Comparison of ENCODE assay signal across 9 cellular contexts in the genomic region with DNA sequence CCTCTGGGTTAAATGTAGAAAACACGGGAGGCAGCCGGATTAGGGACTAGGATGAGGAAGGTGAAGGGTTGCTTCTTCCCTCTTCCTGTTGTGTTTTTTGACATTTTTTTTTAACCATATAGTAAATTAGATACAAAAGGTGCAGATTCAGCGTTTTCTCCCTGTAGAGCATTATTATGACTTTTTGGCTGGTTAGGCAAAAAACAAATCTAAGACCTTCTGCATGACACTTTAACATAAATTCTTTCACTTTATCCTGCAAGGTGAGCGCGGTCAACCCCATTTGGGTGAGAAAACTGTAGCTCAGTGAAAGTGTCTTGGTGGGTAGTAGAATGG. TPM values are rescaled to one million over a fixed set of nuclear protein-coding genes. Genes with fewer than 3 reads are reported as not detected.
A peak's percentile ranks its signal among the peaks of the same experiment; 100 is the strongest.
DNase-seq lines count a peak whose midpoint lies in the region; ATAC-seq and TF ChIP-seq lines count a peak whose summit lies in the region.
"Had no signal": no experiment of that assay in that cellular context is flagged by ENCODE, and none has a peak within 500 bp of the region (broad histone marks: within the 10 kb centered on the region; RNA-seq: fewer than 3 reads in every experiment).

No MANE protein-coding gene starts in this region.

- H4K20me1 ChIP-seq in Karpas-422 (ENCODE audit: insufficient read depth, low read depth, low read length) = no peaks in the 10 kb centered on the region

- H3K27me3 ChIP-seq in Karpas-422 (ENCODE audit: low read length) = peaks cover 3% of the 10 kb centered on the region; the same call in 1 of the 2 replicates
- H3K27me3 ChIP-seq in dorsolateral prefrontal cortex = peaks cover 0 to 30% (median 0%) of the 10 kb centered on the region in 45 donors

- peak overlapping the region; percentile 89; the same call in 1 of the 2 replicates for H2AFZ ChIP-seq in Karpas-422 (ENCODE audit: low read length)

- TF ChIP-seq CTCF in CD14-positive monocyte (IDR thresholded peaks at IDR 0.05) = no peak
- TF ChIP-seq CTCF in dorsolateral prefrontal cortex (IDR thresholded peaks at IDR 0.05 in 54 of 56, conservative IDR thresholded peaks at IDR 0.05 in 2 of 56; ENCODE audit: low read depth in 1 of 56, partially characterized antibody in 56 of 56) = no peak
- no peak for TF ChIP-seq CTCF in nephron progenitor cell (IDR thresholded peaks at IDR 0.05)

- H3K4me1 Mint-ChIP-seq in CD14-positive monocyte (peaks cover 18% of the 10 kb centered on the region), nephron progenitor cell (peaks cover 22% of the 10 kb centered on the region)

- peaks cover 41 to 48% (median 41%) of the 10 kb centered on the region in 3 donors for H3K27me3 Mint-ChIP-seq in CD14-positive monocyte (ENCODE audit: low read depth in 3 of 3)
- H3K27me3 Mint-ChIP-seq in nephron progenitor cell (ENCODE audit: low read depth, poor library complexity) = peaks cover 56% of the 10 kb centered on the region

- ATAC-seq in GM18870 (IDR thresholded peaks at IDR 0.05; ENCODE audit: unreplicated experiment) = no peak

- H3K9me2 ChIP-seq in Karpas-422 (replicated peaks; ENCODE audit: insufficient read depth, low read length) = no peaks in the 10 kb centered on the region

- H3K4me1 ChIP-seq in Karpas-422 (ENCODE audit: low read length) = peaks cover 17% of the 10 kb centered on the region

- H3K27ac ChIP-seq in Karpas-422 (ENCODE audit: low read length) = no peak overlapping the region
- no peak overlapping the region for H3K27ac ChIP-seq in dorsolateral prefrontal cortex

- no peaks in the 10 kb centered on the region for H3K79me2 ChIP-seq in Karpas-422 (ENCODE audit: low read length)

- H3K36me3 Mint-ChIP-seq in CD14-positive monocyte (peaks cover 4 to 7% of the 10 kb centered on the region in 2 donors), nephron progenitor cell (ENCODE audit: low read depth) (no peaks in the 10 kb centered on the region)

- intact Hi-C loops in CD14-positive monocyte (cut with micrococcal nuclease) (no loop called here), dorsolateral prefrontal cortex (cut with DNase I) (no loop called here)

- peak overlapping the region; percentile 59; the same call in 1 of the 2 replicates for H3K9ac ChIP-seq in Karpas-422 (ENCODE audit: low read length)

- H3K9me3 Mint-ChIP-seq in CD14-positive monocyte (peaks cover 0 to 6% (median 0%) of the 10 kb centered on the region in 7 donors), nephron progenitor cell (no peaks in the 10 kb centered on the region)

- H3K27ac Mint-ChIP-seq in CD14-positive monocyte (no peak overlapping the region), nephron progenitor cell (no peak overlapping the region)

- H3K36me3 ChIP-seq in Karpas-422 (ENCODE audit: insufficient read depth, low read length) = no peaks in the 10 kb centered on the region

- H3K4me3 ChIP-seq in Karpas-422 (ENCODE audit: low read length) (peak overlapping the region; percentile 68; the same call in 1 of the 2 replicates), dorsolateral prefrontal cortex (peak overlapping the region in 58 of 59 donors; percentile 49 to 80 (median 66))

- H3K4me3 Mint-ChIP-seq in CD14-positive monocyte (peak overlapping the region; percentile 77 to 97), nephron progenitor cell (peak overlapping the region; percentile 90)

- DNase-seq in CD14-positive monocyte (ENCODE audit: low spot score) = no peak
- DNase-seq in Karpas-422 = no peak
- no peak for DNase-seq in dorsolateral prefrontal cortex
- DNase-seq in nephron progenitor cell = no peak
- no peak for DNase-seq in activated gamma-delta T cell (lab: John Stamatoyannopoulos, UW)
- DNase-seq in mesenteric fat pad (ENCODE audit: low spot score) = no peak
- no peak for DNase-seq in NCI-H2171 (lab: John Stamatoyannopoulos, UW)
- DNase-seq: NCI-H2081 had no signal

- no peaks in the 10 kb centered on the region for H3K9me3 ChIP-seq in Karpas-422 (ENCODE audit: low read length)

- H3K4me2 ChIP-seq in Karpas-422 (ENCODE audit: low read depth, low read length, poor library complexity, severe bottlenecking) = peak overlapping the region; percentile 65

RNA-seq across cellular contexts. Expression of a gene that starts 1.3 kb away (rescaled TPM):
- polyA plus RNA-seq in CD14-positive monocyte = under 1 TPM; 0.05 to 0.15 TPM
- 0.37 and 1.6 TPM in 2 replicates for total RNA-seq in Karpas-422 (2014; rRNA removed; shearing (Covaris generic); ENCODE audit: low replicate concordance)
- 10 to 100 TPM in 108 of 120 experiments, 1 to 10 TPM in 12; 5.6 to 28.1 (median 13.5) TPM for total RNA-seq in dorsolateral prefrontal cortex
- total RNA-seq in mesenteric fat pad = 30.3 TPM
